In the genomic region with DNA sequence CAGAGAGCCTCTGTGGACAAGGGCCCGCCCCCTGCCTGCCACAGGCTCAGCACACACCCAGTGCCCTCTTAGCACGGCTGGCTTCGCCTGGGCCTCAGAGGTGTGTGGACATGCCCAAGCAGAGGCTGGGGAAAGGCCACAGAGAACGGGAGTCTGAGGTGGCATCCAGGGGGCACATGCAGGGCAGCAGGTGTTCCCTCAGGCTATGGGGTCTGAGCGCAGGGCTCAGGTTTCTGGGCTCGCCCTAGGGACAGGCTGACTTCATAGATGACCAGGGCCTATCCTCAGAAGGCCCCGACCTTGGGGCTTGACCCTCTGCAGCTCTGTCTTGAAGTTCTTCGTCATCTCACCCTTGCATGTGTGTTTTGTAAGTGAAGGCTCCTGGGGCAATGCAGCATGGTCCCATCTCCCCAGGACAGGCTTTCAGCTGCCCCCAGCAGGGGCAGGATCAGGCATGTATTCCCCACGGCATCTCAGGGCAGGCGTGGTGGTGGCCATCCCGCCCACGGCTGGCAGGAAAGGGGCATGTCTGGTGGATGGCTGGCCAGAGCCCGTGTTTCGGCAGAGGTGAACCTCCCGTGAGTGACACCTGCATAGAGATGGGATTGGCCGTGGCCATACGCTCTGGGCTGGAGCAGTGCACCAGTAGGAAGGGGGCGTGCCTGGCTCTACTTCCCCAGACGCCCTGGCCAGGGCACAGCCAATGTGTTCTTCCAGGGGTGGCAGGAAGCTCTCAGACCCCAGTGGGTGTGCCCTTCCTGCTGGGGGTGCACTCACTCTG, we compare ENCODE assay signal across 15 cellular contexts.
"Had no signal": no experiment of that assay in that cellular context is flagged by ENCODE, and none has a peak within 500 bp of the region (broad histone marks: within the 10 kb centered on the region; RNA-seq: fewer than 3 reads in every experiment).

No MANE protein-coding gene starts in this region.

- H3K36me3 ChIP-seq: adrenal gland, gastroesophageal sphincter, left lung, upper lobe of right lung had no signal

- ATAC-seq: gastroesophageal sphincter, left lung, SK-N-SH treated with all-trans-retinoic acid at 6 μM for 48 hours, upper lobe of right lung had no signal

- H3K4me3 ChIP-seq: adrenal gland, coronary artery, gastroesophageal sphincter, left lung, upper lobe of right lung had no signal

- H3K9me3 ChIP-seq: adrenal gland, gastroesophageal sphincter, left lung, upper lobe of right lung had no signal

- H3K27me3 ChIP-seq: adrenal gland, gastroesophageal sphincter, upper lobe of right lung had no signal

- H3K4me1 ChIP-seq: adrenal gland, gastroesophageal sphincter, left lung, upper lobe of right lung had no signal

- FAIRE-seq: astrocyte, keratinocyte had no signal

- H3K27ac ChIP-seq: adrenal gland, coronary artery, gastroesophageal sphincter, left lung, upper lobe of right lung, VCaP had no signal

- DNase-seq: activated CD4-positive, CD25-positive, alpha-beta regulatory T cell treated with anti-CD3 and anti-CD28 coated beads, Interleukin-2, amount 50 U/mL, for 72 hours; activated gamma-delta T cell treated with Interleukin-2 at 50 U/mL for 16 hours; activated T-cell treated with anti-CD3 and anti-CD28 coated beads, Interleukin-2, amount 50 U/mL, for 1 hour; adrenal gland; endodermal cell; stimulated activated CD4-positive, alpha-beta T cell treated with anti-CD3 and anti-CD28 coated beads, Interleukin-4, amount 100 ng/mL, for 1 hour; stimulated activated naive CD4-positive, alpha-beta T cell; upper lobe of right lung had no signal
